In the genomic region with DNA sequence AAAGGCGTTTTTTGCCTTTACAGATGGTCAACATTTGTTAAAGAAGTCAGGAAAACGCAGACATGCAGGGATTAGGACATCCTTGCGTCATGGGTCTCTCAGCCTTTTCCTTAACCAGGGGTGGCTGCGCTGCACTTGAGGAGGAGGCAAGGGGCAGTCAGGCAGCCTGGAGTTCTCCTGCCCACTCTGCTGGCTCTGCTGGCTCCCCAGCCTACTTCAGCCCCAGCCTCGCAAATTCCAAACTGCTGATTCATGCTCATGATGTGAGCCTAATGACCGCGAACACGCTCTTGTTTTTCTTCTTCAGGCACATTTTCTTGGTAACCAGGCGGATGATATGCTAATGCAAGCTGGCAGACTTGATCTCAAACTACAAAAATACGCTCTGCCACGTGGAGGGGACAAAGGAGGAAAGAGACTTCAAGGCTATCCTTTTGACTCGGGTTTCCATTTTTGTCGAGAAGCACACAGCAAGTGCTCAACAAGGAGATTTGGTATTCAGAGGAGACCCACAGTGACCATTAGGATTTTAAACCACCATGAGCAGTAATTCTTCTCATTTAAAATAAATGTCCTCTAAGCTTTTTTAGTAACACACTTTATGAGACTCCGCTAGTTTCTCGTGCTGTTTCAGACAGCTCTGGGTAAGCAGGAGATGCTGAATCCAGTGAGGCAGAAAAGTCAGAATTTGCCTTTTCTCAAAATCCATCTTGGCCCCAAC, we compare ENCODE assay signal across 1 cellular context.
A peak's percentile ranks its signal among the peaks of the same experiment; 100 is the strongest.
TF ChIP-seq lines count a peak whose summit lies in the region.

No MANE protein-coding gene starts in this region.

TF ChIP-seq in SK-N-SH, 30 proteins besides CTCF, POLR2A, EP300 and RAD21 (continued from another document):
- TF ChIP-seq, protein P1, sequence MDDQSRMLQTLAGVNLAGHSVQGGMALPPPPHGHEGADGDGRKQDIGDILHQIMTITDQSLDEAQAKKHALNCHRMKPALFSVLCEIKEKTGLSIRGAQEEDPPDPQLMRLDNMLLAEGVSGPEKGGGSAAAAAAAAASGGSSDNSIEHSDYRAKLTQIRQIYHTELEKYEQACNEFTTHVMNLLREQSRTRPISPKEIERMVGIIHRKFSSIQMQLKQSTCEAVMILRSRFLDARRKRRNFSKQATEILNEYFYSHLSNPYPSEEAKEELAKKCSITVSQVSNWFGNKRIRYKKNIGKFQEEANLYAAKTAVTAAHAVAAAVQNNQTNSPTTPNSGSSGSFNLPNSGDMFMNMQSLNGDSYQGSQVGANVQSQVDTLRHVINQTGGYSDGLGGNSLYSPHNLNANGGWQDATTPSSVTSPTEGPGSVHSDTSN (IDR thresholded peaks at IDR 0.05), result peak; percentile 85
- peak; percentile 62; the same call in 1 of the 2 replicates for TF ChIP-seq SIN3A (IDR thresholded peaks at IDR 0.05; ENCODE audit: borderline replicate concordance, low read depth, low read length)
- TF ChIP-seq JUND (IDR thresholded peaks at IDR 0.05), result peak; percentile 97
- TF ChIP-seq GABPA (IDR thresholded peaks at IDR 0.05; ENCODE audit: low read depth), result no peak
- peak; percentile 59; the same call in 1 of the 2 replicates for TF ChIP-seq TAF1 (IDR thresholded peaks at IDR 0.05; ENCODE audit: borderline replicate concordance, low read depth, low read length)
- TF ChIP-seq YY1 (IDR thresholded peaks at IDR 0.05; ENCODE audit: low read depth), result 0 out of 2 replicates have a peak, but pooled peaks have one; percentile 21
- TF ChIP-seq, protein P2, sequence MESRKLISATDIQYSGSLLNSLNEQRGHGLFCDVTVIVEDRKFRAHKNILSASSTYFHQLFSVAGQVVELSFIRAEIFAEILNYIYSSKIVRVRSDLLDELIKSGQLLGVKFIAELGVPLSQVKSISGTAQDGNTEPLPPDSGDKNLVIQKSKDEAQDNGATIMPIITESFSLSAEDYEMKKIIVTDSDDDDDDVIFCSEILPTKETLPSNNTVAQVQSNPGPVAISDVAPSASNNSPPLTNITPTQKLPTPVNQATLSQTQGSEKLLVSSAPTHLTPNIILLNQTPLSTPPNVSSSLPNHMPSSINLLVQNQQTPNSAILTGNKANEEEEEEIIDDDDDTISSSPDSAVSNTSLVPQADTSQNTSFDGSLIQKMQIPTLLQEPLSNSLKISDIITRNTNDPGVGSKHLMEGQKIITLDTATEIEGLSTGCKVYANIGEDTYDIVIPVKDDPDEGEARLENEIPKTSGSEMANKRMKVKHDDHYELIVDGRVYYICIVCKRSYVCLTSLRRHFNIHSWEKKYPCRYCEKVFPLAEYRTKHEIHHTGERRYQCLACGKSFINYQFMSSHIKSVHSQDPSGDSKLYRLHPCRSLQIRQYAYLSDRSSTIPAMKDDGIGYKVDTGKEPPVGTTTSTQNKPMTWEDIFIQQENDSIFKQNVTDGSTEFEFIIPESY (IDR thresholded peaks at IDR 0.05; ENCODE audit: borderline replicate concordance, low read depth), result no peak
- no peak for TF ChIP-seq RCOR1 (IDR thresholded peaks at IDR 0.05; ENCODE audit: low read length)
- TF ChIP-seq CHD2 (IDR thresholded peaks at IDR 0.05; ENCODE audit: low read length, partially characterized antibody), result no peak
- TF ChIP-seq, protein P3, sequence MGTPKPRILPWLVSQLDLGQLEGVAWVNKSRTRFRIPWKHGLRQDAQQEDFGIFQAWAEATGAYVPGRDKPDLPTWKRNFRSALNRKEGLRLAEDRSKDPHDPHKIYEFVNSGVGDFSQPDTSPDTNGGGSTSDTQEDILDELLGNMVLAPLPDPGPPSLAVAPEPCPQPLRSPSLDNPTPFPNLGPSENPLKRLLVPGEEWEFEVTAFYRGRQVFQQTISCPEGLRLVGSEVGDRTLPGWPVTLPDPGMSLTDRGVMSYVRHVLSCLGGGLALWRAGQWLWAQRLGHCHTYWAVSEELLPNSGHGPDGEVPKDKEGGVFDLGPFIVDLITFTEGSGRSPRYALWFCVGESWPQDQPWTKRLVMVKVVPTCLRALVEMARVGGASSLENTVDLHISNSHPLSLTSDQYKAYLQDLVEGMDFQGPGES (IDR thresholded peaks at IDR 0.05; ENCODE audit: low read depth, low read length), result no peak
- peak; percentile 53; the same call in 1 of the 2 replicates for TF ChIP-seq RXRA (IDR thresholded peaks at IDR 0.05; ENCODE audit: borderline replicate concordance, low read depth)
- TF ChIP-seq, protein P4, sequence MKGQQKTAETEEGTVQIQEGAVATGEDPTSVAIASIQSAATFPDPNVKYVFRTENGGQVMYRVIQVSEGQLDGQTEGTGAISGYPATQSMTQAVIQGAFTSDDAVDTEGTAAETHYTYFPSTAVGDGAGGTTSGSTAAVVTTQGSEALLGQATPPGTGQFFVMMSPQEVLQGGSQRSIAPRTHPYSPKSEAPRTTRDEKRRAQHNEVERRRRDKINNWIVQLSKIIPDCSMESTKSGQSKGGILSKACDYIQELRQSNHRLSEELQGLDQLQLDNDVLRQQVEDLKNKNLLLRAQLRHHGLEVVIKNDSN (IDR thresholded peaks at IDR 0.05; ENCODE audit: borderline replicate concordance, low read depth), result peak; percentile 44; the same call in 1 of the 2 replicates
- TF ChIP-seq, protein P5, sequence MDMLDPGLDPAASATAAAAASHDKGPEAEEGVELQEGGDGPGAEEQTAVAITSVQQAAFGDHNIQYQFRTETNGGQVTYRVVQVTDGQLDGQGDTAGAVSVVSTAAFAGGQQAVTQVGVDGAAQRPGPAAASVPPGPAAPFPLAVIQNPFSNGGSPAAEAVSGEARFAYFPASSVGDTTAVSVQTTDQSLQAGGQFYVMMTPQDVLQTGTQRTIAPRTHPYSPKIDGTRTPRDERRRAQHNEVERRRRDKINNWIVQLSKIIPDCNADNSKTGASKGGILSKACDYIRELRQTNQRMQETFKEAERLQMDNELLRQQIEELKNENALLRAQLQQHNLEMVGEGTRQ (IDR thresholded peaks at IDR 0.05; ENCODE audit: borderline replicate concordance, low read depth, low read length), result no peak
- TF ChIP-seq EZH2phosphoT487 (IDR thresholded peaks at IDR 0.05; ENCODE audit: borderline replicate concordance, low read depth), result no peak
- TF ChIP-seq NRF1 (IDR thresholded peaks at IDR 0.05; ENCODE audit: low read depth, low read length), result no peak
- no peak for TF ChIP-seq RFX5 (IDR thresholded peaks at IDR 0.05; ENCODE audit: low read length)
- TF ChIP-seq ELF1 (IDR thresholded peaks at IDR 0.05), result no peak
- TF ChIP-seq TEAD4 (IDR thresholded peaks at IDR 0.05; ENCODE audit: borderline replicate concordance, insufficient read depth), result peak; percentile 91
- peak; percentile 72; the same call in 1 of the 2 replicates for TF ChIP-seq MEF2A (IDR thresholded peaks at IDR 0.05; ENCODE audit: borderline replicate concordance, low read depth)
